29 cellular contexts compared by ENCODE assay signal in the genomic region with DNA sequence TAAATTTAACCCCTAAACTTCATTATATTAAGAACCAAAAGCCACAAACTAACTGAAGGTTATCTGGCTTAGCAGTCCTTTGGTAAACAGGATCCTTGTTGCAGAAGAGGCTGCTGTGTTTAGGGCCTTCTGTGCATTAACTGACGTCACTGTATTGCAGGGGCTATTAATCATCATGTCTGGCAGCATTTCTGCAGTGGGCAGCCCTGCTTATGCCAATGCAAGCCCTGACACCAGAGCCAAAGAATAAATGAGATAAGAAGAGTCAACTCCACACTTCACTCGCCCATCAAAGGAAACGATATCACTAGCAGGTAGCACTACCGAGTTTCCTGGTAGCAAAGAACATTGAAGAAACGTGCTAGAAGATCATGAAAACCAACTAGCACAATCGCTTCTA.
"Had no signal": no experiment of that assay in that cellular context is flagged by ENCODE, and none has a peak within 500 bp of the region (broad histone marks: within the 10 kb centered on the region; RNA-seq: fewer than 3 reads in every experiment).

No MANE protein-coding gene starts in this region.

- H3K4me1 ChIP-seq: colonic mucosa, esophagus muscularis mucosa, parathyroid adenoma, right lobe of liver, suprapubic skin, tibial nerve had no signal

- FAIRE-seq: endothelial cell of umbilical vein, frontal cortex had no signal

- H3K4me3 ChIP-seq: colonic mucosa, dorsolateral prefrontal cortex, esophagus muscularis mucosa, left ventricle myocardium inferior, right lobe of liver, skin epidermis, stomach, suprapubic skin, tibial nerve had no signal

- ATAC-seq: activated CD8-positive, alpha-beta T cell treated with anti-CD3 and anti-CD28 coated beads, Interleukin-2, amount 10 ng/mL, durations not matched to agents 7 days and 5 days; activated naive CD8-positive, alpha-beta T cell treated with anti-CD3 and anti-CD28 coated beads, Interleukin-2, amount 50 U/mL, for 24 hours; effector memory CD8-positive, alpha-beta T cell; natural killer cell treated with Interleukin-12 subunit alpha and Interleukin-12 subunit beta and Interleukin-15 and Interleukin-18, amount 100 ng/mL, for 72 hours; right lobe of liver; stimulated activated memory B cell treated with anti-CD40 and anti-IgM and Interleukin-4, amounts not matched to agents 10 μg/mL and 1 μg/mL and 100 μg/mL, for 72 hours had no signal

- DNase-seq: activated CD4-positive, alpha-beta T cell treated with anti-CD3 and anti-CD28 coated beads for 1 hour; activated CD4-positive, alpha-beta T cell treated with anti-CD3 and anti-CD28 coated beads, Interleukin-2, amount 50 U/mL, for 1 hour; activated CD8-positive, alpha-beta T cell treated with anti-CD3 and anti-CD28 coated beads, Interleukin-2, amount 10 ng/mL, durations not matched to agents 7 days and 5 days; activated gamma-delta T cell; activated naive CD4-positive, alpha-beta T cell treated with anti-CD3 and anti-CD28 coated beads, Interleukin-2, amount 50 U/mL, for 16 hours; activated naive CD8-positive, alpha-beta T cell treated with anti-CD3 and anti-CD28 coated beads, Interleukin-2, amount 50 U/mL, for 24 hours; anterior cingulate cortex; brain microvascular endothelial cell; colonic mucosa; dorsolateral prefrontal cortex; effector memory CD8-positive, alpha-beta T cell; glutamatergic neuron; hippocampal formation; kidney glomerular epithelial cell; left ventricle myocardium inferior; right lobe of liver; stimulated activated CD4-positive, alpha-beta T cell treated with anti-CD3 and anti-CD28 coated beads, Interleukin-2, amount 100 ng/mL, for 24 hours; stomach; T-helper 9 cell had no signal

- H3K9me3 ChIP-seq: colonic mucosa, esophagus muscularis mucosa, left ventricle myocardium inferior, neutrophil, right lobe of liver, stomach, suprapubic skin had no signal

- H3K27ac ChIP-seq: brain microvascular endothelial cell, colonic mucosa, dorsolateral prefrontal cortex, esophagus muscularis mucosa, left ventricle myocardium inferior, neutrophil, parathyroid adenoma, right lobe of liver, skin epidermis, stomach, suprapubic skin, tibial nerve had no signal
